Comparison of ENCODE assay signal across 8 cellular contexts in the genomic region with DNA sequence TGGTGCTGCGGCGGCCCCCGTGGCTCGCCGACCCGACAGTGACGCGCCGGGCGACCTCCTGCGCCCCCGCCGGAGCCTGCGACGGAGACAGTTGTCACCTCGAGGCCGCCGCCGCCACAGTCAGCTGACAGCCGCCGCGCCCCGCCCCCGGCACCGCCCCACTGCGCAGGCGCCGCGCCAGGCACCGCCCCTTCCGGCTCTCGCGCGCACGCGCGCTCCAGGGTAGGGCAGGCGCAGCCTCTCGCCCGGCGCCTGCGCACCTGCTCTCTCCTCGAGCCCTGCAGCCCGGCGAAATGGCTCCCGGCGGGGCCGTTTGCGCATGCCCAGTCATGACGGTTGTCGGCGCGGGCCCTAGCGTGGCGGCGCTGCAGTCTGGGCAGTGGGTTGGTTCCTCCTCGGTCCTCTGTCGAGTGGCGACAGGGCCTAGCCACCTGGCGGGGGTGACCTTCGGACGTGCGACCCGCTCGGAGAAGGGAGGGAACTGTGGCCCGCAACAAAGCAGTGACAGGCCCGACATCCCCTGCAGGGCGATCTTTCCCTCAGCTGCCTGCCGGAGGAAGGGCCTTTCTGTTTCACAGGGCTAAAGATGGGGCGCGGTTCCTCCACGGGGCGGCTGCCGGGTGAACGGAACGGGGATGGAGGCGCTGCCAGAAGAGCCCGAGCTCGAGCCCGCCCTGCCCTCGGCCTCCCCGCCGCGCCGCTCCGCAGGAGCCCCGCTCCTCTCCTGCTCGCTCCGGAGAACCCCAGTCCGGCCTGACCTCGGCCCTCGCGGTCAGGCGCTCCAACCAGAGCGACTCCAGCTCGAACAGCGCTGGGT.
DNase-seq lines count a peak whose midpoint lies in the region; ATAC-seq and TF ChIP-seq lines count a peak whose summit lies in the region.

A gene (minus strand): TSS at position 135 of the 817 bp plus-strand sequence. CDS start 134 bp downstream, at position 1.

- H3K27ac ChIP-seq in caudate nucleus (ENCODE audit: low read depth, low read length), result peak within 1 kb of the TSS; percentile 97

- peak; percentile 91 for TF ChIP-seq POLR2A in GM18951 (IDR thresholded peaks at IDR 0.05; ENCODE audit: extremely low read depth, insufficient read depth, insufficient read length)

- in situ Hi-C loops in GM18951 (cut with MboI; ENCODE audit: low sequenced_read_pairs, unreplicated experiment), result no loop called here

- peak; percentile 71 for DNase-seq in AG09319 (ENCODE audit: extremely low read depth, low read depth)
- peak; percentile 79 for DNase-seq in NCI-H226
- DNase-seq in activated CD4-positive, CD25-positive, alpha-beta regulatory T cell (lab: John Stamatoyannopoulos, UW), result peak; percentile 96 to 98 (median 96)
- DNase-seq in caudate nucleus (lab: John Stamatoyannopoulos, UW), result peak in 60 of 61 donors; percentile 41 to 98 (median 92)
- DNase-seq in iris pigment epithelial cell (ENCODE audit: low read depth), result peak; percentile 85
- DNase-seq in stimulated activated CD4-positive, alpha-beta T cell treated with anti-CD3 and anti-CD28 coated beads, Interleukin-12 subunit alpha, Interleukin-12 subunit beta, amount 100 ng/mL, for 24 hours (ENCODE audit: low read depth in 2 of 2), result peak; percentile 95 to 97

- peak; percentile 77 for ATAC-seq in HG03175 (IDR thresholded peaks at IDR 0.05; ENCODE audit: unreplicated experiment)

- peak; percentile 27 for TF ChIP-seq CTCF in AG09319 (IDR thresholded peaks at IDR 0.05; ENCODE audit: low read depth, low read length)

Comparison
In these comparisons a context has a peak if more than half of its experiments do, and no peak if none do; other contexts are left out.
1. Peak in every context shown above with its lines: DNase-seq, ATAC-seq and H3K27ac ChIP-seq.